In the genomic region with DNA sequence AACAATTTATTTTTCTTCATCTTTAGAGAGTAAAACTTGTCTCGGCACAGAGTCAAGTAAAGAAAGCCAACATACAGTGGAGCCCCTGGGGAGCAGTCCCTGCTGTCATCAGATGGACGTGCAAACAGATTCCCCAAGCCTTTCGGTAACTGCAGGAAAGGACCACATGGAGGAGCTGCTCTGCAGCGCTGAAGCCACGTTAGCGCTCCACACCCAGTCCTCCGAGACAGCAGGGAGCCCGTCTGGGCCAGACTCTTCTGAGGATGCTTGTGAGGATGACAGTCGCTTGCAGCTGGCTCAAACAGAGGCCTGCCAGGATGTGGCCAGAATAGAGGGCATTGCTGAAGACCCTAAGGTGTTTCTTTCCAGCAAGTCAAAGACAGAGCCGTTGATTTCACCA, we compare ENCODE assay signal across 10 cellular contexts.
DNase-seq lines count a peak whose midpoint lies in the region; ATAC-seq, FAIRE-seq and TF ChIP-seq lines count a peak whose summit lies in the region.
"Had no signal": no experiment of that assay in that cellular context is flagged by ENCODE, and none has a peak within 500 bp of the region (broad histone marks: within the 10 kb centered on the region; RNA-seq: fewer than 3 reads in every experiment).

No MANE protein-coding gene starts in this region.

- H3K27ac ChIP-seq in substantia nigra (ENCODE audit: low read depth, low read length, poor library complexity, severe bottlenecking), result peak overlapping the region; percentile 9

- TF ChIP-seq POLR2A in GM12892 (IDR thresholded peaks at IDR 0.05; ENCODE audit: low read depth, low read length), result no peak

- no peak for FAIRE-seq in GM12892 (lab: Jason Lieb, UNC)

- no peak for ATAC-seq in HG02870 (IDR thresholded peaks at IDR 0.05; ENCODE audit: unreplicated experiment)

- peak; percentile 71 for TF ChIP-seq CTCF in astrocyte of the cerebellum (IDR thresholded peaks at IDR 0.05; ENCODE audit: low read depth, low read length, missing control alignments)

- in situ Hi-C loops in astrocyte of the cerebellum (cut with HindIII; ENCODE audit: low sequenced_read_pairs), result no loop called here

- H3K4me3 ChIP-seq in astrocyte of the cerebellum (ENCODE audit: low read depth, low read length), result no peak overlapping the region

- peak; percentile 33 for DNase-seq in HuH-7.5 (ENCODE audit: low spot score)
- peak; percentile 12 for DNase-seq in astrocyte of the cerebellum (ENCODE audit: low read depth)
- DNase-seq in iPS-NIHi11 (ENCODE audit: low spot score), result peak; percentile 70
- DNase-seq in substantia nigra (lab: John Stamatoyannopoulos, UW), result peak in 42 of 49 donors; percentile 2 to 73 (median 32)
- no peak for DNase-seq in T1000 (lab: John Stamatoyannopoulos, UW)
- DNase-seq in activated naive CD4-positive, alpha-beta T cell (lab: John Stamatoyannopoulos, UW), result no peak
- DNase-seq in GM12892 (ENCODE audit: insufficient read length), result no peak
- DNase-seq: activated B cell treated with CpG ODN at 0.5 μM for 24 hours, naive B cell had no signal

Comparison
In these comparisons a context has a peak if more than half of its experiments do, and no peak if none do; other contexts are left out.
1. DNase-seq: peak in HuH-7.5 (single experiment), astrocyte of the cerebellum (single experiment), iPS-NIHi11 (single experiment) and substantia nigra (42 of 49); none in T1000 (single experiment), activated naive CD4-positive, alpha-beta T cell (0 of 4) and GM12892 (single experiment).